Comparison of ENCODE assay signal across 21 cellular contexts in genomic region chr12:115972241-115972640, GRCh38.
"Had no signal": no experiment of that assay in that cellular context is flagged by ENCODE, and none has a peak within 500 bp of the region (broad histone marks: within the 10 kb centered on the region; RNA-seq: fewer than 3 reads in every experiment).

No MANE protein-coding gene starts in this region.

- H3K4me3 Mint-ChIP-seq: activated B cell treated with CpG ODN at 0.5 μM for 24 hours; activated CD4-positive, alpha-beta memory T cell treated with anti-CD3 and anti-CD28 coated beads, Interleukin-2, amount 10 ng/mL, durations not matched to agents 7 days and 5 days; activated naive CD8-positive, alpha-beta T cell treated with anti-CD3 and anti-CD28 coated beads, Interleukin-2, amount 50 U/mL, for 24 hours; activated T-cell treated with anti-CD3 and anti-CD28 coated beads, Interleukin-2, amount 50 U/mL, for 72 hours; nephron progenitor cell had no signal

- H3K9me3 ChIP-seq: body of pancreas, esophagus squamous epithelium, gastrocnemius medialis, sigmoid colon, upper lobe of left lung had no signal

- H3K27me3 Mint-ChIP-seq: activated B cell treated with CpG ODN at 0.5 μM for 24 hours; activated CD4-positive, alpha-beta memory T cell treated with anti-CD3 and anti-CD28 coated beads, Interleukin-2, amount 10 ng/mL, durations not matched to agents 7 days and 5 days; activated naive CD8-positive, alpha-beta T cell treated with anti-CD3 and anti-CD28 coated beads, Interleukin-2, amount 50 U/mL, for 24 hours had no signal

- H3K4me1 ChIP-seq: body of pancreas, esophagus squamous epithelium had no signal

- DNase-seq: activated B cell treated with CpG ODN at 0.5 μM for 24 hours; activated CD4-positive, alpha-beta memory T cell treated with anti-CD3 and anti-CD28 coated beads, Interleukin-2, amount 10 ng/mL, durations not matched to agents 7 days and 5 days; activated CD4-positive, alpha-beta T cell treated with anti-CD3 and anti-CD28 coated beads for 4 hours; activated effector memory CD4-positive, alpha-beta T cell treated with anti-CD3 and anti-CD28 coated beads, Interleukin-2, amount 50 U/mL, for 16 hours; activated naive CD4-positive, alpha-beta T cell treated with anti-CD3 and anti-CD28 coated beads, Interleukin-2, amount 50 U/mL, for 16 hours; activated naive CD8-positive, alpha-beta T cell treated with anti-CD3 and anti-CD28 coated beads, Interleukin-2, amount 50 U/mL, for 24 hours; activated T-cell treated with anti-CD3 and anti-CD28 coated beads, Interleukin-2, amount 50 U/mL, for 72 hours; body of pancreas; caudate nucleus; dermis blood vessel endothelial cell; esophagus squamous epithelium; gastrocnemius medialis; hypothalamus; nephron progenitor cell; occipital lobe; sigmoid colon; stimulated activated CD4-positive, alpha-beta T cell treated with anti-CD3 and anti-CD28 coated beads, Interleukin-15, amount 100 ng/mL, for 24 hours; stimulated activated naive CD4-positive, alpha-beta T cell; T-helper 9 cell; upper lobe of left lung had no signal

- H3K27ac Mint-ChIP-seq: activated B cell treated with CpG ODN at 0.5 μM for 24 hours; activated CD4-positive, alpha-beta memory T cell treated with anti-CD3 and anti-CD28 coated beads, Interleukin-2, amount 10 ng/mL, durations not matched to agents 7 days and 5 days; activated naive CD8-positive, alpha-beta T cell treated with anti-CD3 and anti-CD28 coated beads, Interleukin-2, amount 50 U/mL, for 24 hours; nephron progenitor cell had no signal

- H3K4me1 Mint-ChIP-seq: activated B cell treated with CpG ODN at 0.5 μM for 24 hours; activated naive CD8-positive, alpha-beta T cell treated with anti-CD3 and anti-CD28 coated beads, Interleukin-2, amount 50 U/mL, for 24 hours had no signal

- H3K4me3 ChIP-seq: body of pancreas, esophagus squamous epithelium, gastrocnemius medialis, sigmoid colon, smooth muscle cell, upper lobe of left lung had no signal

- H3K9me3 Mint-ChIP-seq: activated B cell treated with CpG ODN at 0.5 μM for 24 hours; activated CD4-positive, alpha-beta memory T cell treated with anti-CD3 and anti-CD28 coated beads, Interleukin-2, amount 10 ng/mL, durations not matched to agents 7 days and 5 days; activated naive CD8-positive, alpha-beta T cell treated with anti-CD3 and anti-CD28 coated beads, Interleukin-2, amount 50 U/mL, for 24 hours; activated T-cell treated with anti-CD3 and anti-CD28 coated beads, Interleukin-2, amount 50 U/mL, for 72 hours; nephron progenitor cell had no signal

- H3K27me3 ChIP-seq: body of pancreas, esophagus squamous epithelium, gastrocnemius medialis, sigmoid colon, upper lobe of left lung had no signal
